1 cellular context compared by ENCODE assay signal in the genomic region with DNA sequence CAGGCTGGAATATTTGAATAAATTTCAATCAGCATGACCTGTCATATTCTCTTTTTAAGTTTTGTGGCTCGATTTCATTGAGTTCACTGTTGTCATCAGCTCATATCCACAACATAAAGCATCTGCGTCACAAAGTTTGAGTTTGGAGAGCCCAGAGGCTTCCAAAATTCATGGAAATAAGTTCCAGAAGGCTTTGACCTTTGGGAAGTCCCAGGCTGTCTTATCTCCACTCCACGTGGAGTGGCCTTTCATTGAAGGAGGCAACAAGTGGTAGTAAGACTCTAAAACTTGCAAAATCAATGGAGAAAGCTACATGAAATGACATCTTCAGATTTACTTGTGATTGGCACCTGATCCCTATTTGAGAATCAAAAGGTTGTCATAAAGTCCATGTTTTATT.
TF ChIP-seq lines count a peak whose summit lies in the region.

No MANE protein-coding gene starts in this region.

TF ChIP-seq in GM23338, 12 proteins besides CTCF, POLR2A, EP300 and RAD21 (continued from another document):
- TF ChIP-seq, protein P1, sequence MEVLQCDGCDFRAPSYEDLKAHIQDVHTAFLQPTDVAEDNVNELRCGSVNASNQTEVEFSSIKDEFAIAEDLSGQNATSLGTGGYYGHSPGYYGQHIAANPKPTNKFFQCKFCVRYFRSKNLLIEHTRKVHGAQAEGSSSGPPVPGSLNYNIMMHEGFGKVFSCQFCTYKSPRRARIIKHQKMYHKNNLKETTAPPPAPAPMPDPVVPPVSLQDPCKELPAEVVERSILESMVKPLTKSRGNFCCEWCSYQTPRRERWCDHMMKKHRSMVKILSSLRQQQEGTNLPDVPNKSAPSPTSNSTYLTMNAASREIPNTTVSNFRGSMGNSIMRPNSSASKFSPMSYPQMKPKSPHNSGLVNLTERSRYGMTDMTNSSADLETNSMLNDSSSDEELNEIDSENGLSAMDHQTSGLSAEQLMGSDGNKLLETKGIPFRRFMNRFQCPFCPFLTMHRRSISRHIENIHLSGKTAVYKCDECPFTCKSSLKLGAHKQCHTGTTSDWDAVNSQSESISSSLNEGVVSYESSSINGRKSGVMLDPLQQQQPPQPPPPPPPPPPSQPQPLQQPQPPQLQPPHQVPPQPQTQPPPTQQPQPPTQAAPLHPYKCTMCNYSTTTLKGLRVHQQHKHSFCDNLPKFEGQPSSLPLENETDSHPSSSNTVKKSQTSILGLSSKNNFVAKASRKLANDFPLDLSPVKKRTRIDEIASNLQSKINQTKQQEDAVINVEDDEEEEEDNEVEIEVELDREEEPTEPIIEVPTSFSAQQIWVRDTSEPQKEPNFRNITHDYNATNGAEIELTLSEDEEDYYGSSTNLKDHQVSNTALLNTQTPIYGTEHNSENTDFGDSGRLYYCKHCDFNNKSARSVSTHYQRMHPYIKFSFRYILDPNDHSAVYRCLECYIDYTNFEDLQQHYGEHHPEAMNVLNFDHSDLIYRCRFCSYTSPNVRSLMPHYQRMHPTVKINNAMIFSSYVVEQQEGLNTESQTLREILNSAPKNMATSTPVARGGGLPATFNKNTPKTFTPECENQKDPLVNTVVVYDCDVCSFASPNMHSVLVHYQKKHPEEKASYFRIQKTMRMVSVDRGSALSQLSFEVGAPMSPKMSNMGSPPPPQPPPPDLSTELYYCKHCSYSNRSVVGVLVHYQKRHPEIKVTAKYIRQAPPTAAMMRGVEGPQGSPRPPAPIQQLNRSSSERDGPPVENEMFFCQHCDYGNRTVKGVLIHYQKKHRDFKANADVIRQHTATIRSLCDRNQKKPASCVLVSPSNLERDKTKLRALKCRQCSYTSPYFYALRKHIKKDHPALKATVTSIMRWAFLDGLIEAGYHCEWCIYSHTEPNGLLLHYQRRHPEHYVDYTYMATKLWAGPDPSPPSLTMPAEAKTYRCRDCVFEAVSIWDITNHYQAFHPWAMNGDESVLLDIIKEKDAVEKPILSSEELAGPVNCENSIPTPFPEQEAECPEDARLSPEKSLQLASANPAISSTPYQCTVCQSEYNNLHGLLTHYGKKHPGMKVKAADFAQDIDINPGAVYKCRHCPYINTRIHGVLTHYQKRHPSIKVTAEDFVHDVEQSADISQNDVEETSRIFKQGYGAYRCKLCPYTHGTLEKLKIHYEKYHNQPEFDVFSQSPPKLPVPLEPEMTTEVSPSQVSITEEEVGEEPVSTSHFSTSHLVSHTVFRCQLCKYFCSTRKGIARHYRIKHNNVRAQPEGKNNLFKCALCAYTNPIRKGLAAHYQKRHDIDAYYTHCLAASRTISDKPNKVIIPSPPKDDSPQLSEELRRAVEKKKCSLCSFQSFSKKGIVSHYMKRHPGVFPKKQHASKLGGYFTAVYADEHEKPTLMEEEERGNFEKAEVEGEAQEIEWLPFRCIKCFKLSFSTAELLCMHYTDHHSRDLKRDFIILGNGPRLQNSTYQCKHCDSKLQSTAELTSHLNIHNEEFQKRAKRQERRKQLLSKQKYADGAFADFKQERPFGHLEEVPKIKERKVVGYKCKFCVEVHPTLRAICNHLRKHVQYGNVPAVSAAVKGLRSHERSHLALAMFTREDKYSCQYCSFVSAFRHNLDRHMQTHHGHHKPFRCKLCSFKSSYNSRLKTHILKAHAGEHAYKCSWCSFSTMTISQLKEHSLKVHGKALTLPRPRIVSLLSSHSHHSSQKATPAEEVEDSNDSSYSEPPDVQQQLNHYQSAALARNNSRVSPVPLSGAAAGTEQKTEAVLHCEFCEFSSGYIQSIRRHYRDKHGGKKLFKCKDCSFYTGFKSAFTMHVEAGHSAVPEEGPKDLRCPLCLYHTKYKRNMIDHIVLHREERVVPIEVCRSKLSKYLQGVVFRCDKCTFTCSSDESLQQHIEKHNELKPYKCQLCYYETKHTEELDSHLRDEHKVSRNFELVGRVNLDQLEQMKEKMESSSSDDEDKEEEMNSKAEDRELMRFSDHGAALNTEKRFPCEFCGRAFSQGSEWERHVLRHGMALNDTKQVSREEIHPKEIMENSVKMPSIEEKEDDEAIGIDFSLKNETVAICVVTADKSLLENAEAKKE (CRISPR knock-in tag; IDR thresholded peaks at IDR 0.05) = no peak
- TF ChIP-seq EZH2 (IDR thresholded peaks at IDR 0.05; ENCODE audit: low read depth, unreplicated experiment) (no peak), ETS1 (IDR thresholded peaks at IDR 0.05) (no peak), CREB1 (CRISPR knock-in tag; IDR thresholded peaks at IDR 0.05; ENCODE audit: low read depth) (no peak), NANOG (IDR thresholded peaks at IDR 0.05; ENCODE audit: borderline replicate concordance) (no peak), REST (IDR thresholded peaks at IDR 0.05; ENCODE audit: unreplicated experiment) (no peak), POLR2AphosphoS5 (IDR thresholded peaks at IDR 0.05; ENCODE audit: low read depth) (no peak), EZH2phosphoT487 (IDR thresholded peaks at IDR 0.05; ENCODE audit: unreplicated experiment) (no peak), ZNF331 (CRISPR knock-in tag; IDR thresholded peaks at IDR 0.05; ENCODE audit: low read depth) (no peak)
